Comparison of ENCODE assay signal across 1 cellular context in the genomic region with DNA sequence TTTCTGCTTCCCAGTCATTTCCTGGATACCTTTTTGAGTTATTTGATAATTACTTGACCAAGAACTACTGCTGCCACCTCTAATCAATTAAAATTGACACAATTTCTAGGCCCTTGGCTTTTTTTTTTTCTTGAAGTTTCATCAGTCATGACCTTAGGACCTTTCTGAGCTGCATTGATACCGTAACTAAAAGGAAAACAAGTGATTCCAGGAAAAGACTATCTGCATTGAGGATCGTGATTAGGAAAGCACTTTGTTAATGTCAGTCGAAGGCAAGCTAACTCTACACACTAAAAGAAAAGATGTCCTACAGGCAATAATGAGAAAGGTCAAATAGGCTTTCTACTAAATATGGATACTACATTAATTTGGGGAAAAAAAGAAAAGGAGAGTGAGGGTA.
A peak's percentile ranks its signal among the peaks of the same experiment; 100 is the strongest.
TF ChIP-seq lines count a peak whose summit lies in the region.

No MANE protein-coding gene starts in this region.

TF ChIP-seq in K562, 482 proteins besides CTCF, POLR2A, EP300 and RAD21 (continued from another document and continues in another):
- no peak for TF ChIP-seq ARID3B (CRISPR knock-in tag; IDR thresholded peaks at IDR 0.05; ENCODE audit: borderline replicate concordance)
- no peak for TF ChIP-seq RBM39 (optimal IDR thresholded peaks at IDR 0.05; ENCODE audit: low read depth, low read length)
- TF ChIP-seq NKRF (IDR thresholded peaks at IDR 0.05; ENCODE audit: borderline replicate concordance): no peak
- TF ChIP-seq SLC30A9 (CRISPR knock-in tag; IDR thresholded peaks at IDR 0.05): no peak
- no peak for TF ChIP-seq YBX1 (IDR thresholded peaks at IDR 0.05)
- no peak for TF ChIP-seq XRCC5 (IDR thresholded peaks at IDR 0.05; ENCODE audit: low read depth, low read length)
- TF ChIP-seq LARP7 (IDR thresholded peaks at IDR 0.05): no peak
- no peak for TF ChIP-seq RBM25 (IDR thresholded peaks at IDR 0.05; ENCODE audit: low read depth, low read length, severe bottlenecking)
- TF ChIP-seq HINFP (tag; conservative IDR thresholded peaks at IDR 0.05; ENCODE audit: low read depth): no peak
- 0 out of 2 replicates have a peak, but pooled peaks have one; percentile 42 for TF ChIP-seq ATF4 (CRISPR knock-in tag; IDR thresholded peaks at IDR 0.05)
- no peak for TF ChIP-seq SAFB2 (IDR thresholded peaks at IDR 0.05; ENCODE audit: borderline replicate concordance, low read depth, low read length, severe bottlenecking)
- no peak for TF ChIP-seq CBFA2T3 (IDR thresholded peaks at IDR 0.05)
- TF ChIP-seq CTBP1 (IDR thresholded peaks at IDR 0.05; ENCODE audit: borderline replicate concordance): peak; percentile 15; the same call in 1 of the 2 replicates
- TF ChIP-seq, protein P1, sequence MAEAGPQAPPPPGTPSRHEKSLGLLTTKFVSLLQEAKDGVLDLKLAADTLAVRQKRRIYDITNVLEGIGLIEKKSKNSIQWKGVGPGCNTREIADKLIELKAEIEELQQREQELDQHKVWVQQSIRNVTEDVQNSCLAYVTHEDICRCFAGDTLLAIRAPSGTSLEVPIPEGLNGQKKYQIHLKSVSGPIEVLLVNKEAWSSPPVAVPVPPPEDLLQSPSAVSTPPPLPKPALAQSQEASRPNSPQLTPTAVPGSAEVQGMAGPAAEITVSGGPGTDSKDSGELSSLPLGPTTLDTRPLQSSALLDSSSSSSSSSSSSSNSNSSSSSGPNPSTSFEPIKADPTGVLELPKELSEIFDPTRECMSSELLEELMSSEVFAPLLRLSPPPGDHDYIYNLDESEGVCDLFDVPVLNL (CRISPR knock-in tag; IDR thresholded peaks at IDR 0.05; ENCODE audit: low read depth): no peak
- no peak for TF ChIP-seq RB1 (IDR thresholded peaks at IDR 0.05; ENCODE audit: low read depth)
- TF ChIP-seq CHD2 (IDR thresholded peaks at IDR 0.05; ENCODE audit: low read depth, low read length): no peak
- TF ChIP-seq ARID1B (IDR thresholded peaks at IDR 0.05): peak; percentile 52; the same call in 1 of the 2 replicates
- TF ChIP-seq ZBTB7A (IDR thresholded peaks at IDR 0.05; ENCODE audit: borderline replicate concordance, control insufficient read depth, low read depth, low read length): no peak
- no peak for TF ChIP-seq BMI1 (IDR thresholded peaks at IDR 0.05; ENCODE audit: low read length)
- peak; percentile 31; the same call in 1 of the 2 replicates for TF ChIP-seq SMARCA4 (IDR thresholded peaks at IDR 0.05)
- TF ChIP-seq SMARCE1 (IDR thresholded peaks at IDR 0.05): peak; percentile 39; the same call in 1 of the 2 replicates
- TF ChIP-seq BDP1 (IDR thresholded peaks at IDR 0.05; ENCODE audit: insufficient read depth, insufficient read length): no peak
- TF ChIP-seq ATF6 (CRISPR knock-in tag; IDR thresholded peaks at IDR 0.05): no peak
- TF ChIP-seq DEAF1 (CRISPR knock-in tag; IDR thresholded peaks at IDR 0.05): no peak
- TF ChIP-seq TAF15 (IDR thresholded peaks at IDR 0.05; ENCODE audit: low read depth, low read length): no peak
- TF ChIP-seq HLTF (IDR thresholded peaks at IDR 0.05): no peak
- no peak for TF ChIP-seq MED1 (CRISPR knock-in tag; IDR thresholded peaks at IDR 0.05; ENCODE audit: borderline replicate concordance)
- TF ChIP-seq RCOR1 (IDR thresholded peaks at IDR 0.05; ENCODE audit: borderline replicate concordance in 1 of 2, low read depth in 2 of 2, low read length in 2 of 2): 0 out of 4 replicates have a peak, but pooled peaks of 1 of the 2 experiments have one; percentile 14
- TF ChIP-seq CEBPG (CRISPR knock-in tag; IDR thresholded peaks at IDR 0.05): no peak
- peak; percentile 24 to 85; a peak in 3 of 4 replicates for TF ChIP-seq CEBPG (tag; conservative IDR thresholded peaks at IDR 0.05 in 1 of 2, IDR thresholded peaks at IDR 0.05 in 1 of 2)
- no peak for TF ChIP-seq KAT8 (IDR thresholded peaks at IDR 0.05; ENCODE audit: low read depth)
- no peak for TF ChIP-seq ZNF316 (IDR thresholded peaks at IDR 0.05)
- TF ChIP-seq ADNP (tag; IDR thresholded peaks at IDR 0.05): no peak
- TF ChIP-seq PKNOX1 (IDR thresholded peaks at IDR 0.05): peak; percentile 83
- TF ChIP-seq ZNF79 (CRISPR knock-in tag; IDR thresholded peaks at IDR 0.05; ENCODE audit: low read depth): no peak
- no peak for TF ChIP-seq SIN3B (IDR thresholded peaks at IDR 0.05; ENCODE audit: low read depth)
- no peak for TF ChIP-seq ZNF347 (CRISPR knock-in tag; IDR thresholded peaks at IDR 0.05; ENCODE audit: low read depth)
- peak; percentile 38 for TF ChIP-seq BRD9 (IDR thresholded peaks at IDR 0.05; ENCODE audit: low read depth, partially characterized antibody)
- no peak for TF ChIP-seq MEF2D (tag; conservative IDR thresholded peaks at IDR 0.05; ENCODE audit: low read depth)
- TF ChIP-seq ZSCAN29 (IDR thresholded peaks at IDR 0.05): no peak
- TF ChIP-seq, protein P2, sequence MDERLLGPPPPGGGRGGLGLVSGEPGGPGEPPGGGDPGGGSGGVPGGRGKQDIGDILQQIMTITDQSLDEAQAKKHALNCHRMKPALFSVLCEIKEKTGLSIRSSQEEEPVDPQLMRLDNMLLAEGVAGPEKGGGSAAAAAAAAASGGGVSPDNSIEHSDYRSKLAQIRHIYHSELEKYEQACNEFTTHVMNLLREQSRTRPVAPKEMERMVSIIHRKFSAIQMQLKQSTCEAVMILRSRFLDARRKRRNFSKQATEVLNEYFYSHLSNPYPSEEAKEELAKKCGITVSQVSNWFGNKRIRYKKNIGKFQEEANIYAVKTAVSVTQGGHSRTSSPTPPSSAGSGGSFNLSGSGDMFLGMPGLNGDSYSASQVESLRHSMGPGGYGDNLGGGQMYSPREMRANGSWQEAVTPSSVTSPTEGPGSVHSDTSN (CRISPR knock-in tag; IDR thresholded peaks at IDR 0.05; ENCODE audit: low read depth): no peak
- TF ChIP-seq, protein P2 (tag; conservative IDR thresholded peaks at IDR 0.05; ENCODE audit: low read depth): peak; percentile 76
- TF ChIP-seq, protein P3, sequence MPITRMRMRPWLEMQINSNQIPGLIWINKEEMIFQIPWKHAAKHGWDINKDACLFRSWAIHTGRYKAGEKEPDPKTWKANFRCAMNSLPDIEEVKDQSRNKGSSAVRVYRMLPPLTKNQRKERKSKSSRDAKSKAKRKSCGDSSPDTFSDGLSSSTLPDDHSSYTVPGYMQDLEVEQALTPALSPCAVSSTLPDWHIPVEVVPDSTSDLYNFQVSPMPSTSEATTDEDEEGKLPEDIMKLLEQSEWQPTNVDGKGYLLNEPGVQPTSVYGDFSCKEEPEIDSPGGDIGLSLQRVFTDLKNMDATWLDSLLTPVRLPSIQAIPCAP (CRISPR knock-in tag; IDR thresholded peaks at IDR 0.05; ENCODE audit: borderline replicate concordance): no peak
- no peak for TF ChIP-seq TEAD1 (CRISPR knock-in tag; IDR thresholded peaks at IDR 0.05)
- no peak for TF ChIP-seq ZFP1 (CRISPR knock-in tag; IDR thresholded peaks at IDR 0.05)
- TF ChIP-seq, protein P4, sequence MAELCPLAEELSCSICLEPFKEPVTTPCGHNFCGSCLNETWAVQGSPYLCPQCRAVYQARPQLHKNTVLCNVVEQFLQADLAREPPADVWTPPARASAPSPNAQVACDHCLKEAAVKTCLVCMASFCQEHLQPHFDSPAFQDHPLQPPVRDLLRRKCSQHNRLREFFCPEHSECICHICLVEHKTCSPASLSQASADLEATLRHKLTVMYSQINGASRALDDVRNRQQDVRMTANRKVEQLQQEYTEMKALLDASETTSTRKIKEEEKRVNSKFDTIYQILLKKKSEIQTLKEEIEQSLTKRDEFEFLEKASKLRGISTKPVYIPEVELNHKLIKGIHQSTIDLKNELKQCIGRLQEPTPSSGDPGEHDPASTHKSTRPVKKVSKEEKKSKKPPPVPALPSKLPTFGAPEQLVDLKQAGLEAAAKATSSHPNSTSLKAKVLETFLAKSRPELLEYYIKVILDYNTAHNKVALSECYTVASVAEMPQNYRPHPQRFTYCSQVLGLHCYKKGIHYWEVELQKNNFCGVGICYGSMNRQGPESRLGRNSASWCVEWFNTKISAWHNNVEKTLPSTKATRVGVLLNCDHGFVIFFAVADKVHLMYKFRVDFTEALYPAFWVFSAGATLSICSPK (IDR thresholded peaks at IDR 0.05; ENCODE audit: borderline replicate concordance): no peak
- TF ChIP-seq CBFB (CRISPR knock-in tag; IDR thresholded peaks at IDR 0.05): no peak
- peak in 1 of 2 experiments; percentile 85; a peak in 1 of 4 replicates for TF ChIP-seq TRIM24 (IDR thresholded peaks at IDR 0.05)
- TF ChIP-seq ZNF431 (CRISPR knock-in tag; IDR thresholded peaks at IDR 0.05): no peak
